In genomic region chr4:168765322-168765721, GRCh38 we compare ENCODE assay signal across 17 cellular contexts.
DNase-seq lines count a peak whose midpoint lies in the region; ATAC-seq and TF ChIP-seq lines count a peak whose summit lies in the region.
"Had no signal": no experiment of that assay in that cellular context is flagged by ENCODE, and none has a peak within 500 bp of the region (broad histone marks: within the 10 kb centered on the region; RNA-seq: fewer than 3 reads in every experiment).

No MANE protein-coding gene starts in this region.

- H3K27me3 ChIP-seq in IMR-90 (ENCODE audit: control insufficient read depth, insufficient read depth, low read length) (no peaks in the 10 kb centered on the region), mesenchymal stem cell (ENCODE audit: control insufficient read depth in 1 of 2, insufficient read depth in 1 of 2, low read length in 2 of 2) (no peaks in the 10 kb centered on the region), stomach (no peaks in the 10 kb centered on the region), MG63 (no peaks in the 10 kb centered on the region)
- H3K27me3 ChIP-seq: neural progenitor cell had no signal

- 100% methylated on average over 1 of the region's 4 CpGs; no CpG with 5 or more reads in 1 of the 2 experiments for WGBS in IMR-90 (ENCODE audit: extremely low coverage in 2 of 2, insufficient read length in 1 of 2), 2 experiments
- 98% methylated on average over 4 of the region's 4 CpGs for WGBS in mesenchymal stem cell
- WGBS in stomach, 5 donors = 63 to 76% (median 67%) methylated on average over 4 of the region's 4 CpGs

- H3K14ac ChIP-seq in IMR-90 (replicated peaks; ENCODE audit: low read depth, low read length) = peak overlapping the region; percentile 62
- no peak overlapping the region for H3K14ac ChIP-seq in mesenchymal stem cell (ENCODE audit: low read length in 2 of 2)

- H4K8ac ChIP-seq in IMR-90 (ENCODE audit: low read depth in 2 of 2, low read length in 2 of 2) = peak overlapping the region; percentile 2 to 22; a peak in 2 of 4 replicates
- no peak overlapping the region for H4K8ac ChIP-seq in mesenchymal stem cell (ENCODE audit: low read length)

- no peak overlapping the region for H4K5ac ChIP-seq in IMR-90 (ENCODE audit: low read depth, low read length)

- peak overlapping the region; percentile 48; the same call in 1 of the 2 replicates for H4K91ac ChIP-seq in IMR-90 (ENCODE audit: insufficient read depth, low read depth, low read length)
- no peak overlapping the region for H4K91ac ChIP-seq in mesenchymal stem cell (ENCODE audit: low read length)

- CTCF ChIA-PET in IMR-90 (lab: Yijun Ruan, JAX) = interaction anchor here (0.9 kb wide), 1 partner anchor 24 kb away, joined by 4 read pairs; no protein-coding TSS in a partner anchor

- TF ChIP-seq CTCF in IMR-90 (conservative IDR thresholded peaks at IDR 0.05; ENCODE audit: low read depth, low read length) (no peak), coronary artery (IDR thresholded peaks at IDR 0.05) (no peak), stomach (IDR thresholded peaks at IDR 0.05) (no peak), omental fat pad (IDR thresholded peaks at IDR 0.05) (no peak)

- H3K56ac ChIP-seq in IMR-90 (ENCODE audit: extremely low read depth, insufficient read depth, low read length) = no peak overlapping the region

- H3K4ac ChIP-seq in IMR-90 (ENCODE audit: low read depth, low read length) (peak overlapping the region; percentile 44), mesenchymal stem cell (ENCODE audit: low read depth in 1 of 2, low read length in 2 of 2) (no peak overlapping the region)

- H3K4me3 ChIP-seq in IMR-90 (ENCODE audit: insufficient read depth, low read depth, low read length) (no peak overlapping the region), coronary artery (no peak overlapping the region), mesenchymal stem cell (ENCODE audit: insufficient read depth in 1 of 2, low read depth in 1 of 2, low read length in 2 of 2) (no peak overlapping the region), stomach (no peak overlapping the region), MG63 (no peak overlapping the region)
- H3K4me3 ChIP-seq: neural progenitor cell had no signal

- no peaks in the 10 kb centered on the region for H3K79me1 ChIP-seq in IMR-90 (ENCODE audit: low read depth in 1 of 2, low read length in 2 of 2)
- peaks cover 2% of the 10 kb centered on the region for H3K79me1 ChIP-seq in mesenchymal stem cell (replicated peaks; ENCODE audit: low read length, poor library complexity, severe bottlenecking)

- H3K18ac ChIP-seq in IMR-90 (ENCODE audit: low read depth, low read length) = peak overlapping the region; percentile 20; the same call in 1 of the 2 replicates
- peak overlapping the region in 1 of 2 experiments; percentile 55 for H3K18ac ChIP-seq in mesenchymal stem cell (ENCODE audit: low read depth in 1 of 2, low read length in 2 of 2)

- no peak overlapping the region for H3K4me2 ChIP-seq in IMR-90 (ENCODE audit: low read depth, low read length)
- no peak overlapping the region for H3K4me2 ChIP-seq in mesenchymal stem cell (ENCODE audit: low read length, poor library complexity, severe bottlenecking)
- H3K4me2 ChIP-seq: neural progenitor cell had no signal

- dilution Hi-C loops in IMR-90 (cut with HindIII; ENCODE audit: low sequenced_read_pairs, unreplicated experiment) = no loop called here

- H2BK15ac ChIP-seq in IMR-90 (ENCODE audit: low read depth, low read length) (peak overlapping the region; percentile 63; the same call in 2 of the 3 replicates), mesenchymal stem cell (ENCODE audit: low read depth, poor library complexity, severe bottlenecking) (no peak overlapping the region)

- H3K36me3 ChIP-seq in IMR-90 (ENCODE audit: control insufficient read depth, insufficient read depth, low read length) (no peaks in the 10 kb centered on the region), mesenchymal stem cell (ENCODE audit: control insufficient read depth in 1 of 2, insufficient read depth in 2 of 2, low read depth in 1 of 2, low read length in 2 of 2) (no peaks in the 10 kb centered on the region), stomach (no peaks in the 10 kb centered on the region), MG63 (no peaks in the 10 kb centered on the region)
- H3K36me3 ChIP-seq: neural progenitor cell had no signal

- H3K27ac ChIP-seq in IMR-90 (ENCODE audit: insufficient read depth, low read length) (no peak overlapping the region), coronary artery (peak overlapping the region; percentile 72 to 92), mesenchymal stem cell (ENCODE audit: low read length, poor library complexity, severe bottlenecking) (no peak overlapping the region), stomach (peak overlapping the region; percentile 4 to 81 (median 55))
- H3K27ac ChIP-seq: neural progenitor cell had no signal

- no peaks in the 10 kb centered on the region for H4K20me1 ChIP-seq in IMR-90 (ENCODE audit: insufficient read depth, low read length)

- peaks cover 12% of the 10 kb centered on the region for H3K9me1 ChIP-seq in IMR-90 (ENCODE audit: insufficient read depth, low read length)

- H2AFZ ChIP-seq in IMR-90 (replicated peaks; ENCODE audit: low read length, poor library complexity) = no peak overlapping the region
- H2AFZ ChIP-seq in mesenchymal stem cell (ENCODE audit: low read depth, low read length) = no peak overlapping the region
- H2AFZ ChIP-seq: neural progenitor cell had no signal

- H3K9ac ChIP-seq in IMR-90 (ENCODE audit: low read depth, low read length) = no peak overlapping the region
- peak overlapping the region; percentile 2 for H3K9ac ChIP-seq in mesenchymal stem cell (ENCODE audit: low read length)
- H3K9ac ChIP-seq: neural progenitor cell had no signal

- H3K23ac ChIP-seq in IMR-90 (ENCODE audit: low read depth, low read length) = no peak overlapping the region
- no peak overlapping the region for H3K23ac ChIP-seq in mesenchymal stem cell (ENCODE audit: low read length in 2 of 2)

- in situ Hi-C loops in IMR-90 (cut with MboI; ENCODE audit: low sequenced_read_pairs) = no loop called here

- no peak for ATAC-seq in IMR-90 (ENCODE audit: low read depth)
- no peak for ATAC-seq in GM19351 (IDR thresholded peaks at IDR 0.05; ENCODE audit: unreplicated experiment)
- no peak for ATAC-seq in omental fat pad (ENCODE audit: low FRiP score)
- ATAC-seq: HepG2 had no signal

- no peak overlapping the region for H2BK12ac ChIP-seq in mesenchymal stem cell (ENCODE audit: low read length in 2 of 2)

- H2BK120ac ChIP-seq in IMR-90 (ENCODE audit: low read depth, low read length) = peak overlapping the region; percentile 75
- no peak overlapping the region for H2BK120ac ChIP-seq in mesenchymal stem cell (ENCODE audit: low read depth, low read length)

- BruUV-seq in IMR-90 (replicated peaks; lab: Mats Ljungman, UMichigan) = no TSS peak

- no peaks in the 10 kb centered on the region for H3K9me3 ChIP-seq in IMR-90 (ENCODE audit: control insufficient read depth, insufficient read depth, low read length)
- H3K9me3 ChIP-seq in mesenchymal stem cell (ENCODE audit: control insufficient read depth, low read length) = no peaks in the 10 kb centered on the region
- H3K9me3 ChIP-seq in stomach = no peaks in the 10 kb centered on the region
- H3K9me3 ChIP-seq in MG63 = no peaks in the 10 kb centered on the region

- no peak for TF ChIP-seq POLR2A in IMR-90 (IDR thresholded peaks at IDR 0.05; ENCODE audit: low read depth, low read length)
- no peak for TF ChIP-seq POLR2A in stomach (IDR thresholded peaks at IDR 0.05)

- no peak overlapping the region for H2AK9ac ChIP-seq in IMR-90 (replicated peaks; ENCODE audit: low read depth, low read length, poor library complexity)

- intact Hi-C loops in IMR-90 (cut with micrococcal nuclease) (no loop called here), stomach (cut with DNase I; ENCODE audit: low total_unique reads) (no loop called here)

- H3K4me1 ChIP-seq in IMR-90 (ENCODE audit: control insufficient read depth, insufficient read depth, low read length) (peaks cover 24% of the 10 kb centered on the region), mesenchymal stem cell (ENCODE audit: control insufficient read depth, insufficient read depth, low read depth, low read length) (peaks cover 9% of the 10 kb centered on the region), stomach (peaks cover 9 to 42% (median 19%) of the 10 kb centered on the region in 4 donors)
- H3K4me1 ChIP-seq: neural progenitor cell had no signal

- H2BK20ac ChIP-seq in IMR-90 (ENCODE audit: low read depth, low read length) = peak overlapping the region; percentile 30

- no peak overlapping the region for H2BK5ac ChIP-seq in IMR-90 (ENCODE audit: low read depth, low read length, poor library complexity, severe bottlenecking)
- no peak overlapping the region for H2BK5ac ChIP-seq in mesenchymal stem cell (ENCODE audit: low read depth, low read length, poor library complexity, severe bottlenecking)

- no peak for TF ChIP-seq RAD21 in IMR-90 (IDR thresholded peaks at IDR 0.05; ENCODE audit: low read length)

- POLR2A ChIA-PET in IMR-90 (lab: Charles Lee; ENCODE audit: unreplicated experiment) = no interaction called here

- no peak for TF ChIP-seq EP300 in stomach (IDR thresholded peaks at IDR 0.05)

- no peak for DNase-seq in IMR-90
- no peak for DNase-seq in coronary artery (ENCODE audit: low spot score)
- DNase-seq in mesenchymal stem cell = no peak
- DNase-seq in stomach = no peak
- no peak for DNase-seq in omental fat pad (ENCODE audit: low spot score)
- DNase-seq in MG63 = no peak
- DNase-seq in NCI-H2029 (lab: John Stamatoyannopoulos, UW) = no peak
- DNase-seq: activated CD4-positive, alpha-beta T cell treated with anti-CD3 and anti-CD28 coated beads for 48 hours; activated naive CD8-positive, alpha-beta T cell treated with anti-CD3 and anti-CD28 coated beads, Interleukin-2, amount 10 ng/mL, durations not matched to agents 7 days and 5 days; hypothalamus; islet precursor cell; NCI-H1417 treated with DMSO at 0.1 percent for 48 hours; SIG-M5; stimulated activated CD4-positive, alpha-beta T cell treated with anti-CD3 and anti-CD28 coated beads, Interleukin-15, amount 100 ng/mL, for 24 hours had no signal

- H2AK5ac ChIP-seq in IMR-90 (ENCODE audit: low read depth, low read length) (peak overlapping the region; percentile 37; the same call in 1 of the 2 replicates), mesenchymal stem cell (ENCODE audit: low read length, severe bottlenecking) (peak overlapping the region; percentile 9)

TF ChIP-seq in IMR-90, 13 proteins besides CTCF, POLR2A, EP300 and RAD21 (continues in another document):
- TF ChIP-seq ELK1 (IDR thresholded peaks at IDR 0.05; ENCODE audit: borderline replicate concordance, low read depth, low read length) (no peak), CEBPB (IDR thresholded peaks at IDR 0.05; ENCODE audit: low read depth, low read length) (no peak)

Comparison
In these comparisons a context has a peak if more than half of its experiments do, and no peak if none do; other contexts are left out.
1. H3K27ac ChIP-seq: peak in coronary artery (2 of 2) and stomach (5 of 5); none in IMR-90 (single experiment) and mesenchymal stem cell (single experiment).